9 cellular contexts compared by ENCODE assay signal in the genomic region with DNA sequence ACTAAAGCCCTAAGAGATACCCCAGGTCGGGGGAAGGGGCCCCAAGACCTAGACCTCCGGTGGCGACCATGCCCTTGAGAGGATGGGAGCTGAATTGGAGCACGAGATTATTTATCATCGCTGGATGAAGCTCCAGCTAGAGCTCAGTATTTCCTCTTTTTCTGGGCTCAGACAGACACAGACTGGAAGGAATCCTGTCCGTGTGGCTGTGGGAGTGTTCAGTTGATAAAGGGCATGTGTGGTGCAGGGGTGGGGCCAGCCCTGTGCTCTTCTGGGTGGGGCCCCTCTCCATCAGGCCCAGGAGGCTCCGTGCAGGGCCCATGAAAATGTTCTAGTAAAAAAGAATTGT. TPM values are rescaled to one million over a fixed set of nuclear protein-coding genes. Genes with fewer than 3 reads are reported as not detected.
DNase-seq lines count a peak whose midpoint lies in the region; ATAC-seq and TF ChIP-seq lines count a peak whose summit lies in the region.
"Had no signal": no experiment of that assay in that cellular context is flagged by ENCODE, and none has a peak within 500 bp of the region (broad histone marks: within the 10 kb centered on the region; RNA-seq: fewer than 3 reads in every experiment).

No MANE protein-coding gene starts in this region.

- H3K4me1 ChIP-seq in SJCRH30, result peaks cover 10% of the 10 kb centered on the region

- no peak for TF ChIP-seq CTCF in glutamatergic neuron (IDR thresholded peaks at IDR 0.05; ENCODE audit: partially characterized antibody, unreplicated experiment)

- no peaks in the 10 kb centered on the region for H3K36me3 Mint-ChIP-seq in glutamatergic neuron (ENCODE audit: unreplicated experiment)

- H3K4me3 Mint-ChIP-seq in glutamatergic neuron (ENCODE audit: unreplicated experiment), result peak overlapping the region; percentile 20
- H3K4me3 Mint-ChIP-seq: activated CD4-positive, alpha-beta T cell treated with anti-CD3 and anti-CD28 coated beads, Interleukin-2, amount 10 ng/mL, durations not matched to agents 7 days and 5 days had no signal

- intact Hi-C loops in sciatic nerve (cut with DNase I), result loop anchor here (10.0 kb wide), 1 partner anchor 139 kb away; no protein-coding TSS in a partner anchor

- H3K4me1 Mint-ChIP-seq in glutamatergic neuron (ENCODE audit: low read depth, unreplicated experiment), result peaks cover 10% of the 10 kb centered on the region

- H3K27me3 Mint-ChIP-seq in glutamatergic neuron (ENCODE audit: unreplicated experiment), result peaks cover 14% of the 10 kb centered on the region

- peak; percentile 59 for ATAC-seq in sciatic nerve
- ATAC-seq in left lobe of liver, result no peak
- no peak for ATAC-seq in GM18873 (IDR thresholded peaks at IDR 0.05; ENCODE audit: low FRiP score, unreplicated experiment)

- H3K4me3 ChIP-seq in SJCRH30, result peak overlapping the region; percentile 44; the same call in 1 of the 2 replicates

- no peaks in the 10 kb centered on the region for H3K36me3 ChIP-seq in SJCRH30

- H3K27ac ChIP-seq in SJCRH30, result no peak overlapping the region

- no peak overlapping the region for H3K27ac Mint-ChIP-seq in glutamatergic neuron (ENCODE audit: unreplicated experiment)
- H3K27ac Mint-ChIP-seq: activated CD4-positive, alpha-beta T cell treated with anti-CD3 and anti-CD28 coated beads, Interleukin-2, amount 10 ng/mL, durations not matched to agents 7 days and 5 days had no signal

- no peaks in the 10 kb centered on the region for H3K9me3 ChIP-seq in SJCRH30 (replicated peaks)

- DNase-seq in G401 (ENCODE audit: low spot score) (peak; percentile 9), SJCRH30 (peak in 1 of 2 experiments; percentile 53), glutamatergic neuron (no peak), sciatic nerve (ENCODE audit: low spot score) (no peak), HuH-7 (ENCODE audit: low spot score) (no peak), left lobe of liver (ENCODE audit: low spot score) (no peak), NCI-H1105 treated with DMSO at 0.1 percent for 48 hours (lab: John Stamatoyannopoulos, UW) (no peak)
- DNase-seq: activated CD4-positive, alpha-beta T cell treated with anti-CD3 and anti-CD28 coated beads, Interleukin-2, amount 10 ng/mL, durations not matched to agents 7 days and 5 days had no signal

- peaks cover 39% of the 10 kb centered on the region for H3K27me3 ChIP-seq in SJCRH30

- in situ Hi-C loops in G401 (cut with HindIII; ENCODE audit: low sequenced_read_pairs), result no loop called here

- peaks cover 2% of the 10 kb centered on the region for H3K9me3 Mint-ChIP-seq in glutamatergic neuron (ENCODE audit: unreplicated experiment)
- H3K9me3 Mint-ChIP-seq: activated CD4-positive, alpha-beta T cell treated with anti-CD3 and anti-CD28 coated beads, Interleukin-2, amount 10 ng/mL, durations not matched to agents 7 days and 5 days had no signal

RNA-seq across cellular contexts. Expression of gene CBX4, which starts 6.3 kb away (rescaled TPM):
- total RNA-seq in G401 (2014; rRNA removed; shearing (Covaris generic)), result 13.5 and 20.9 TPM in 2 replicates
- 26.3 and 30.2 TPM in 2 replicates for total RNA-seq in SJCRH30 (2014; rRNA removed; shearing (Covaris generic))
- total RNA-seq in glutamatergic neuron (ENCODE audit: unreplicated experiment) (19.3 TPM), sciatic nerve (16.8 TPM), left lobe of liver (14.8 TPM)

RNA-seq across cellular contexts. Expression of gene CBX8, which starts 48.7 kb away (rescaled TPM):
- 15.8 and 18.8 TPM in 2 replicates for total RNA-seq in G401 (2014; rRNA removed; shearing (Covaris generic))
- 8.2 and 11.3 TPM in 2 replicates for total RNA-seq in SJCRH30 (2014; rRNA removed; shearing (Covaris generic))
- 13.8 TPM for total RNA-seq in glutamatergic neuron (ENCODE audit: unreplicated experiment)
- total RNA-seq in sciatic nerve, result 2.0 TPM
- total RNA-seq in left lobe of liver, result 3.7 TPM
